ENCODE assay signal across 8 cellular contexts in the genomic region with DNA sequence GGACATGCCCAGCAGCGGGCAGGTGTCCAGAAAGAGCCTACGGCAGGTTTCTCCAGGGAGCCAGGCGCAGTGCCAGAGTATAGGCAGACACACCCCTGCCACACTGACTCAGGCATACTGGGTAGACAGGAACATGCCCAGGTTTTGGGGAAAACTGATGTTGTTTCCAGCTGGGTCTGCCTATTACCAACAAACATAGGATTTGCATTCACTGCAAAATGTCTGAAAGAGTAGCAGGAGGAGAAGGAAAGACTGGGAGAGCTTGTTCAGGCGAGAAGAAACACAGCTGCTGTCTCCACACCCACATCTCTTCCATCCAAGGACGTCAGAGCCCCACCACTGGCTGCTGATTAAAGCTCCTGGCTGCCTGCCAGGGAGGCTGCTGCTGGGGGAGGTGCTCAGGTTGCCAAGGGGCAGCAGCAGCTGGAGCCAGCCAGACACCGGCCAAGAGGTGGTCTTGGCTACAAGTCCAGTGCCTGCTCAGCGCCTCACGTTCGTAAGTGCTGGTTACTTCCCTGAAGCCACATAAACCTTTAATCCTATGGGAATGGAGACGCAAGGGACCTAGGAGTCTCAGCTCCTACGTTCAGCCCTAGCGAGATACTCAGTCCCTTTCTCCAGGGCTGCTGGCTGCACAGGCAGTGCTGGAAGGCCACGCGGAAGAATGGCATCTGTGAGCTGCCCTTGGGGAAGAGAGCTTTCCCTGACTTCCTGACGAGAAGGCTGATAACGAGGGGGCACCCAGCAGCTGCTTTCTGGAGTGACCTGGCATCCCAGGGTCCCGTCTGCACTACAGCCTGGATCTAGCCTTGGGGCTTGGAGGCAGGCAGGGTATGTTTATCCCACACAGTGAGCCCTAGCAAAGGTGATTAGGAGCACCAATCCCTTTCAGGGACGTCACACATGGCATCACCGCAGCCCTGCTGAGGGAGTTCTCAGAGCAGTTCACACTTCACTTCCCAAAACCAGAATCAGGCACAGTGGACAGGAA. TPM values are rescaled to one million over a fixed set of nuclear protein-coding genes. Genes with fewer than 3 reads are reported as not detected.
DNase-seq lines count a peak whose midpoint lies in the region; ATAC-seq and TF ChIP-seq lines count a peak whose summit lies in the region.

No MANE protein-coding gene starts in this region.

- TF ChIP-seq POLR2A in HCT116 (IDR thresholded peaks at IDR 0.05; ENCODE audit: borderline replicate concordance, extremely low read depth, insufficient read depth, insufficient read length): no peak
- TF ChIP-seq POLR2A in vagina (IDR thresholded peaks at IDR 0.05): no peak

- no peak overlapping the region for H2BK120ac ChIP-seq in neuronal stem cell (ENCODE audit: low read depth, low read length)

- H3K27ac ChIP-seq in HCT116 (ENCODE audit: low read depth, low read length): no peak overlapping the region
- H3K27ac ChIP-seq in neuronal stem cell (replicated peaks; ENCODE audit: low read length): no peak overlapping the region
- peak overlapping the region; percentile 42 for H3K27ac ChIP-seq in vagina

- TF ChIP-seq RAD21 in HCT116 (IDR thresholded peaks at IDR 0.05; ENCODE audit: low read depth): no peak

- intact Hi-C loops in HCT116 (cut with micrococcal nuclease) (loop anchor here (5.0 kb wide), 2 partner anchors 130 to 420 kb away; no protein-coding TSS in a partner anchor), vagina (cut with DNase I) (no loop called here)

- H2BK12ac ChIP-seq in neuronal stem cell (ENCODE audit: low read length): no peak overlapping the region

- H3K4me3 Mint-ChIP-seq in activated CD4-positive, alpha-beta memory T cell treated with anti-CD3 and anti-CD28 coated beads, Interleukin-2, amount 10 ng/mL, durations not matched to agents 7 days and 5 days: no peak overlapping the region

- H3K79me2 ChIP-seq in HCT116 (ENCODE audit: insufficient read depth, low read length): no peaks in the 10 kb centered on the region

- H3K4me3 ChIP-seq in HCT116 (replicated peaks in 1 of 2; ENCODE audit: low read depth in 1 of 2, low read length in 2 of 2): peak overlapping the region in 1 of 2 experiments; percentile 28; a peak in 2 of 4 replicates
- H3K4me3 ChIP-seq in neuronal stem cell (ENCODE audit: low read length in 2 of 2): no peak overlapping the region
- peak overlapping the region in 1 of 2 donors; percentile 15 for H3K4me3 ChIP-seq in vagina

- no peaks in the 10 kb centered on the region for H3K79me1 ChIP-seq in neuronal stem cell (ENCODE audit: low read depth, low read length)

- peak overlapping the region; percentile 60 for H3K14ac ChIP-seq in neuronal stem cell (ENCODE audit: low read length)

- peak overlapping the region; percentile 37 for H3K23ac ChIP-seq in neuronal stem cell (ENCODE audit: low read depth, low read length, poor library complexity)

- H3K4me1 ChIP-seq in HCT116 (ENCODE audit: control insufficient read depth in 1 of 2, insufficient read depth in 2 of 2, low read length in 2 of 2) (peaks cover 53 to 80% of the 10 kb centered on the region in 2 experiments), neuronal stem cell (ENCODE audit: control insufficient read depth in 2 of 2, insufficient read depth in 1 of 2, low read depth in 1 of 2, low read length in 2 of 2) (peaks cover 8 to 31% of the 10 kb centered on the region in 2 donors), vagina (peaks cover 63% of the 10 kb centered on the region)

- H3K27ac Mint-ChIP-seq in activated CD4-positive, alpha-beta memory T cell treated with anti-CD3 and anti-CD28 coated beads, Interleukin-2, amount 10 ng/mL, durations not matched to agents 7 days and 5 days: no peak overlapping the region

- H3K9me3 Mint-ChIP-seq in activated CD4-positive, alpha-beta memory T cell treated with anti-CD3 and anti-CD28 coated beads, Interleukin-2, amount 10 ng/mL, durations not matched to agents 7 days and 5 days: no peaks in the 10 kb centered on the region

- H3K27me3 Mint-ChIP-seq in activated CD4-positive, alpha-beta memory T cell treated with anti-CD3 and anti-CD28 coated beads, Interleukin-2, amount 10 ng/mL, durations not matched to agents 7 days and 5 days: peaks cover 8% of the 10 kb centered on the region

- H2BK15ac ChIP-seq in neuronal stem cell (ENCODE audit: low read length): no peak overlapping the region

- no peaks in the 10 kb centered on the region for H3K9me2 ChIP-seq in HCT116 (ENCODE audit: insufficient read depth)

- WGBS in neuronal stem cell (ENCODE audit: extremely low coverage in 2 of 2, insufficient read length in 2 of 2, insufficient replicate concordance in 1 of 2), 2 donors: no CpG with 5 or more reads among the region's 19 CpGs

- no peak overlapping the region for H3K4ac ChIP-seq in neuronal stem cell (ENCODE audit: low read length)

- POLR2A ChIA-PET in HCT116 (lab: Charles Lee): no interaction called here
- POLR2A ChIA-PET in activated CD4-positive, alpha-beta memory T cell treated with anti-CD3 and anti-CD28 coated beads, Interleukin-2, amount 10 ng/mL, durations not matched to agents 7 days and 5 days (lab: Charles Lee): interaction anchor here (0.9 to 1.6 kb wide), 6 partner anchors 28 to 257 kb away, joined by 4 to 6 read pairs (median 4); a partner anchor contains a TSS

- H2AK5ac ChIP-seq in neuronal stem cell (ENCODE audit: low read depth, low read length): peak overlapping the region; percentile 25

- H3K18ac ChIP-seq in neuronal stem cell (ENCODE audit: low read length): peak overlapping the region; percentile 53

- CTCF ChIA-PET in HCT116 (lab: Charles Lee): interaction anchor here (0.7 to 2.3 kb wide), 14 partner anchors 10 to 149 kb away, joined by 3 to 13 read pairs (median 3); no protein-coding TSS in a partner anchor
- CTCF ChIA-PET in activated CD4-positive, alpha-beta memory T cell treated with anti-CD3 and anti-CD28 coated beads, Interleukin-2, amount 10 ng/mL, durations not matched to agents 7 days and 5 days (lab: Charles Lee): interaction anchor here (0.7 to 6.0 kb wide), 12 partner anchors 10 to 248 kb away, joined by 3 to 87 read pairs (median 4); a partner anchor contains a TSS

- RAD21 ChIA-PET in HCT116 (lab: Charles Lee; ENCODE audit: low non-redundant PET in 1 of 2, low total read pairs in 2 of 2, uncharacterized antibody in 2 of 2, unreplicated experiment in 2 of 2): interaction anchor here in 1 of 2 experiments (1.1 kb wide), 1 partner anchor 92 kb away, joined by 3 read pairs; no protein-coding TSS in a partner anchor

- no peaks in the 10 kb centered on the region for H4K20me1 ChIP-seq in HCT116 (ENCODE audit: insufficient read depth)

- no peak overlapping the region for H4K91ac ChIP-seq in neuronal stem cell (ENCODE audit: low read depth, low read length, poor library complexity)

- H2AFZ ChIP-seq in HCT116 (ENCODE audit: low read depth, low read length, poor library complexity, severe bottlenecking): no peak overlapping the region
- no peak overlapping the region for H2AFZ ChIP-seq in neuronal stem cell (ENCODE audit: low read length)

- peak; percentile 30 for ATAC-seq in HCT116
- no peak for ATAC-seq in GM18511 (IDR thresholded peaks at IDR 0.05; ENCODE audit: unreplicated experiment)

- H3K4me1 Mint-ChIP-seq in activated CD4-positive, alpha-beta memory T cell treated with anti-CD3 and anti-CD28 coated beads, Interleukin-2, amount 10 ng/mL, durations not matched to agents 7 days and 5 days: peaks cover 86% of the 10 kb centered on the region

- H3K36me3 Mint-ChIP-seq in activated CD4-positive, alpha-beta memory T cell treated with anti-CD3 and anti-CD28 coated beads, Interleukin-2, amount 10 ng/mL, durations not matched to agents 7 days and 5 days (ENCODE audit: low read depth): no peaks in the 10 kb centered on the region

- H4K8ac ChIP-seq in neuronal stem cell (ENCODE audit: low read depth, low read length): no peak overlapping the region

- no peaks in the 10 kb centered on the region for H3K9me3 ChIP-seq in HCT116 (ENCODE audit: control insufficient read depth in 1 of 2, insufficient read depth in 1 of 2, low read depth in 1 of 2, low read length in 2 of 2)
- H3K9me3 ChIP-seq in neuronal stem cell (replicated peaks in 1 of 2; ENCODE audit: control insufficient read depth in 2 of 2, insufficient read depth in 1 of 2, low read depth in 1 of 2, low read length in 2 of 2): no peaks in the 10 kb centered on the region
- no peaks in the 10 kb centered on the region for H3K9me3 ChIP-seq in vagina

- H3K36me3 ChIP-seq in HCT116 (ENCODE audit: control insufficient read depth in 1 of 2, insufficient read depth in 2 of 2, low read length in 2 of 2): no peaks in the 10 kb centered on the region
- H3K36me3 ChIP-seq in neuronal stem cell (replicated peaks in 1 of 2; ENCODE audit: control insufficient read depth in 2 of 2, insufficient read depth in 2 of 2, low read length in 2 of 2): no peaks in the 10 kb centered on the region
- no peaks in the 10 kb centered on the region for H3K36me3 ChIP-seq in vagina

- no peaks in the 10 kb centered on the region for H3K27me3 ChIP-seq in HCT116 (ENCODE audit: insufficient read depth, low read length)
- H3K27me3 ChIP-seq in neuronal stem cell (ENCODE audit: control insufficient read depth in 3 of 3, insufficient read depth in 3 of 3, low read depth in 1 of 3, low read length in 3 of 3): peaks cover 0 to 71% (median 4%) of the 10 kb centered on the region in 3 experiments
- H3K27me3 ChIP-seq in vagina: no peaks in the 10 kb centered on the region

- peak; percentile 51 for DNase-seq in HCT116 (ENCODE audit: low read depth, low spot score)
- peak; percentile 94 for DNase-seq in NCI-H2227 (lab: John Stamatoyannopoulos, UW; ENCODE audit: unreplicated experiment)
- DNase-seq in activated CD4-positive, alpha-beta memory T cell treated with anti-CD3 and anti-CD28 coated beads, Interleukin-2, amount 10 ng/mL, durations not matched to agents 7 days and 5 days: peak; percentile 44
- DNase-seq in fibroblast of gingiva (ENCODE audit: low read depth): peak; percentile 31
- no peak for DNase-seq in neuronal stem cell (ENCODE audit: low spot score)
- peak in 1 of 2 donors; percentile 93 for DNase-seq in vagina (ENCODE audit: extremely low spot score in 2 of 2)
- DNase-seq in KG1 (lab: John Stamatoyannopoulos, UW): no peak

- TF ChIP-seq CTCF in HCT116 (IDR thresholded peaks at IDR 0.05 in 2 of 3, conservative IDR thresholded peaks at IDR 0.05 in 1 of 3; ENCODE audit: borderline replicate concordance in 1 of 3, insufficient read depth in 1 of 3, low read depth in 2 of 3, low read length in 2 of 3) (no peak), vagina (IDR thresholded peaks at IDR 0.05) (no peak)

- H3K9ac ChIP-seq in HCT116 (ENCODE audit: low read length) (peak overlapping the region; percentile 9; the same call in 1 of the 2 replicates), neuronal stem cell (ENCODE audit: low read depth, low read length, poor library complexity) (no peak overlapping the region)

- H3K4me2 ChIP-seq in HCT116 (ENCODE audit: low read length) (peak overlapping the region; percentile 67), neuronal stem cell (ENCODE audit: insufficient read depth, low read length, poor library complexity, severe bottlenecking) (no peak overlapping the region)

- H2BK5ac ChIP-seq in neuronal stem cell (ENCODE audit: low read length): no peak overlapping the region

- no TSS peak for BruUV-seq in HCT116 (replicated peaks; lab: Mats Ljungman, UMichigan)

RNA-seq across cellular contexts. Expression of a gene that starts 58.1 kb away (rescaled TPM):
- 55.6 TPM for total RNA-seq in HCT116 (2021; ENCODE audit: unreplicated experiment)
- 36.0 and 37.8 TPM in 2 replicates for polyA plus RNA-seq in HCT116 (2012)
- total RNA-seq in activated CD4-positive, alpha-beta memory T cell treated with anti-CD3 and anti-CD28 coated beads, Interleukin-2, amount 10 ng/mL, durations not matched to agents 7 days and 5 days: 100 to 1,000 TPM; 126 to 133 TPM
- 66.9 TPM for polyA plus RNA-seq in neuronal stem cell (2013, experiment 1 of 2)
- 64.7 TPM for polyA plus RNA-seq in neuronal stem cell (2013, experiment 2 of 2)
- total RNA-seq in vagina: 50.1 TPM

Comparison
In these comparisons a context has a peak if more than half of its experiments do, and no peak if none do; other contexts are left out.
1. DNase-seq: peak in HCT116 (single experiment), NCI-H2227 (single experiment), activated CD4-positive, alpha-beta memory T cell treated with anti-CD3 and anti-CD28 coated beads, Interleukin-2, amount 10 ng/mL, durations not matched to agents 7 days and 5 days (single experiment) and fibroblast of gingiva (single experiment); none in neuronal stem cell (single experiment) and KG1 (single experiment).